In genomic region chr7:110698576-110698975, GRCh38 we compare ENCODE assay signal across 29 cellular contexts.
"Had no signal": no experiment of that assay in that cellular context is flagged by ENCODE, and none has a peak within 500 bp of the region (broad histone marks: within the 10 kb centered on the region; RNA-seq: fewer than 3 reads in every experiment).

No MANE protein-coding gene starts in this region.

- H3K27ac ChIP-seq: brain microvascular endothelial cell, esophagus muscularis mucosa, foreskin keratinocyte, gastrocnemius medialis, heart left ventricle, VCaP had no signal

- H3K9me3 ChIP-seq: esophagus muscularis mucosa, gastrocnemius medialis, heart left ventricle had no signal

- H3K27me3 ChIP-seq: brain microvascular endothelial cell, esophagus muscularis mucosa, foreskin keratinocyte, gastrocnemius medialis, heart left ventricle had no signal

- H3K36me3 ChIP-seq: brain microvascular endothelial cell, esophagus muscularis mucosa, gastrocnemius medialis, heart left ventricle had no signal

- DNase-seq: activated B cell treated with CpG ODN at 0.5 μM for 24 hours; activated CD4-positive, alpha-beta T cell treated with anti-CD3 and anti-CD28 coated beads for 48 hours; activated CD4-positive, alpha-beta T cell treated with anti-CD3 and anti-CD28 coated beads, Interleukin-2, amount 50 U/mL, for 1 hour; activated CD4-positive, alpha-beta T cell treated with anti-CD3 and anti-CD28 coated beads, Interleukin-2, amount 50 U/mL, for 48 hours; activated CD8-positive, alpha-beta memory T cell treated with anti-CD3 and anti-CD28 coated beads for 24 hours; activated CD8-positive, alpha-beta T cell treated with anti-CD3 and anti-CD28 coated beads for 36 hours; activated effector memory CD4-positive, alpha-beta T cell treated with anti-CD3 and anti-CD28 coated beads, Interleukin-2, amount 50 U/mL, for 16 hours; activated naive CD4-positive, alpha-beta T cell; activated naive CD4-positive, alpha-beta T cell treated with anti-CD3 and anti-CD28 coated beads, Interleukin-2, amount 10 ng/mL, durations not matched to agents 7 days and 5 days; activated naive CD8-positive, alpha-beta T cell treated with anti-CD3 and anti-CD28 coated beads, Interleukin-2, amount 10 ng/mL, durations not matched to agents 7 days and 5 days; activated T-cell treated with anti-CD3 and anti-CD28 coated beads, Interleukin-2, amount 50 U/mL, for 1 hour; activated T-cell treated with anti-CD3 and anti-CD28 coated beads, Interleukin-2, amount 50 U/mL, for 48 hours; amniotic stem cell; anterior cingulate cortex; brain microvascular endothelial cell; cortex of kidney; dermis blood vessel endothelial cell; effector CD4-positive, alpha-beta T cell; effector memory CD8-positive, alpha-beta T cell; erythroblast; foreskin keratinocyte; gastrocnemius medialis; glutamatergic neuron; heart left ventricle; T-helper 2 cell had no signal

- H3K4me1 ChIP-seq: esophagus muscularis mucosa, foreskin keratinocyte, gastrocnemius medialis, heart left ventricle had no signal

- H3K4me3 ChIP-seq: esophagus muscularis mucosa, gastrocnemius medialis, heart left ventricle had no signal

- ATAC-seq: activated CD4-positive, CD25-positive, alpha-beta regulatory T cell treated with anti-CD3 and anti-CD28 coated beads, Interleukin-2, amount 50 U/mL, for 24 hours; activated CD8-positive, alpha-beta T cell treated with anti-CD3 and anti-CD28 coated beads for 36 hours; activated naive CD4-positive, alpha-beta T cell treated with anti-CD3 and anti-CD28 coated beads, Interleukin-2, amount 50 U/mL, for 72 hours; effector memory CD8-positive, alpha-beta T cell; foreskin keratinocyte; gastrocnemius medialis; heart left ventricle had no signal
